Comparison of ENCODE assay signal across 1 cellular context in the genomic region with DNA sequence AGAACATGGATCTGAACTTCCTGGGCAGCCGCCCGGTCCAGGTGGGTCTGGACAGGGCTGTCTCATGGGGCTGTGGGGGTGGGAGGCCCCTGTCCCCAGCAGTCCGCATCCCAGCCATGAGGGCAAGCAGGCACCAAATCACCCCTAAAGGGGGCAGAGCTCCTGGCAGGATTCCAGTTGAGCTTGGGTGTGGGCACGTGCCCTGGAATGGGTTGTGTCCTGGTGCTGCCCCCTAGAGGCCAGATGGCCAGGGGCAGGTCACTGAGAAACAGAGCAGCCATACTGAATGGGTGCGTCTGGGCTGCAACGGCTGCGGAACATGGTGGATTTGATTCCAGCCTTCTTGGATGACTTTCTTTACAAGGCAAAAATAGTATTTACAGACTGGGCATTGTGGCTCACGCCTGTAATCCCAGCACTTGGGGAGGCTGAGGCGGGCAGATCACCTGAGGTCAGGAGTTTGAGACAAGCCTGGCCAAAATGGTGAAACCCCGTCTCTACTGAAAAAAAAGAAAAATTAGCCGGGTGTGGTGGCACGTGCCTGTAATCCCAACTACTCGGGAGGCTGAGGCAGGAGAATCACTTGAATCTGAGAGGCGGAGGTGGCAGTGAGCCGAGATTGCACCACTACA.
TF ChIP-seq lines count a peak whose summit lies in the region.

No MANE protein-coding gene starts in this region.

TF ChIP-seq in HEK293, 187 proteins besides CTCF, POLR2A, EP300 and RAD21 (continued from another document):
- TF ChIP-seq, protein P1, sequence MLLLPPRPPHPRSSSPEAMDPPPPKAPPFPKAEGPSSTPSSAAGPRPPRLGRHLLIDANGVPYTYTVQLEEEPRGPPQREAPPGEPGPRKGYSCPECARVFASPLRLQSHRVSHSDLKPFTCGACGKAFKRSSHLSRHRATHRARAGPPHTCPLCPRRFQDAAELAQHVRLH (tag by site-specific recombination; IDR thresholded peaks at IDR 0.05): 0 out of 2 replicates have a peak, but pooled peaks have one; percentile 45
- TF ChIP-seq ZNF2 (tag by site-specific recombination; IDR thresholded peaks at IDR 0.05) (0 out of 2 replicates have a peak, but pooled peaks have one; percentile 39), ZNF600 (tag by site-specific recombination; IDR thresholded peaks at IDR 0.05) (peak; percentile 66), KLF16 (tag by site-specific recombination; IDR thresholded peaks at IDR 0.05) (peak; percentile 59; the same call in 1 of the 2 replicates), ZBTB8A (tag by site-specific recombination; IDR thresholded peaks at IDR 0.05) (peak; percentile 41), SP7 (tag by site-specific recombination; IDR thresholded peaks at IDR 0.05) (0 out of 2 replicates have a peak, but pooled peaks have one; percentile 19), YY2 (tag by site-specific recombination; IDR thresholded peaks at IDR 0.05) (0 out of 2 replicates have a peak, but pooled peaks have one; percentile 39)
- TF ChIP-seq, protein P2, sequence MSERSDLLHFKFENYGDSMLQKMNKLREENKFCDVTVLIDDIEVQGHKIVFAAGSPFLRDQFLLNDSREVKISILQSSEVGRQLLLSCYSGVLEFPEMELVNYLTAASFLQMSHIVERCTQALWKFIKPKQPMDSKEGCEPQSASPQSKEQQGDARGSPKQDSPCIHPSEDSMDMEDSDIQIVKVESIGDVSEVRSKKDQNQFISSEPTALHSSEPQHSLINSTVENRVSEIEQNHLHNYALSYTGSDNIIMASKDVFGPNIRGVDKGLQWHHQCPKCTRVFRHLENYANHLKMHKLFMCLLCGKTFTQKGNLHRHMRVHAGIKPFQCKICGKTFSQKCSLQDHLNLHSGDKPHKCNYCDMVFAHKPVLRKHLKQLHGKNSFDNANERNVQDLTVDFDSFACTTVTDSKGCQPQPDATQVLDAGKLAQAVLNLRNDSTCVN (tag by site-specific recombination; optimal IDR thresholded peaks at IDR 0.05): peak; percentile 20
- TF ChIP-seq, protein P3, sequence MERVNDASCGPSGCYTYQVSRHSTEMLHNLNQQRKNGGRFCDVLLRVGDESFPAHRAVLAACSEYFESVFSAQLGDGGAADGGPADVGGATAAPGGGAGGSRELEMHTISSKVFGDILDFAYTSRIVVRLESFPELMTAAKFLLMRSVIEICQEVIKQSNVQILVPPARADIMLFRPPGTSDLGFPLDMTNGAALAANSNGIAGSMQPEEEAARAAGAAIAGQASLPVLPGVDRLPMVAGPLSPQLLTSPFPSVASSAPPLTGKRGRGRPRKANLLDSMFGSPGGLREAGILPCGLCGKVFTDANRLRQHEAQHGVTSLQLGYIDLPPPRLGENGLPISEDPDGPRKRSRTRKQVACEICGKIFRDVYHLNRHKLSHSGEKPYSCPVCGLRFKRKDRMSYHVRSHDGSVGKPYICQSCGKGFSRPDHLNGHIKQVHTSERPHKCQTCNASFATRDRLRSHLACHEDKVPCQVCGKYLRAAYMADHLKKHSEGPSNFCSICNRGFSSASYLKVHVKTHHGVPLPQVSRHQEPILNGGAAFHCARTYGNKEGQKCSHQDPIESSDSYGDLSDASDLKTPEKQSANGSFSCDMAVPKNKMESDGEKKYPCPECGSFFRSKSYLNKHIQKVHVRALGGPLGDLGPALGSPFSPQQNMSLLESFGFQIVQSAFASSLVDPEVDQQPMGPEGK (tag by site-specific recombination; IDR thresholded peaks at IDR 0.05): peak; percentile 68
- TF ChIP-seq, protein P4, sequence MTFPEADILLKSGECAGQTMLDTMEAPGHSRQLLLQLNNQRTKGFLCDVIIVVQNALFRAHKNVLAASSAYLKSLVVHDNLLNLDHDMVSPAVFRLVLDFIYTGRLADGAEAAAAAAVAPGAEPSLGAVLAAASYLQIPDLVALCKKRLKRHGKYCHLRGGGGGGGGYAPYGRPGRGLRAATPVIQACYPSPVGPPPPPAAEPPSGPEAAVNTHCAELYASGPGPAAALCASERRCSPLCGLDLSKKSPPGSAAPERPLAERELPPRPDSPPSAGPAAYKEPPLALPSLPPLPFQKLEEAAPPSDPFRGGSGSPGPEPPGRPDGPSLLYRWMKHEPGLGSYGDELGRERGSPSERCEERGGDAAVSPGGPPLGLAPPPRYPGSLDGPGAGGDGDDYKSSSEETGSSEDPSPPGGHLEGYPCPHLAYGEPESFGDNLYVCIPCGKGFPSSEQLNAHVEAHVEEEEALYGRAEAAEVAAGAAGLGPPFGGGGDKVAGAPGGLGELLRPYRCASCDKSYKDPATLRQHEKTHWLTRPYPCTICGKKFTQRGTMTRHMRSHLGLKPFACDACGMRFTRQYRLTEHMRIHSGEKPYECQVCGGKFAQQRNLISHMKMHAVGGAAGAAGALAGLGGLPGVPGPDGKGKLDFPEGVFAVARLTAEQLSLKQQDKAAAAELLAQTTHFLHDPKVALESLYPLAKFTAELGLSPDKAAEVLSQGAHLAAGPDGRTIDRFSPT (tag by site-specific recombination; IDR thresholded peaks at IDR 0.05): peak; percentile 94
